Comparison of ENCODE assay signal across 8 cellular contexts in the genomic region with DNA sequence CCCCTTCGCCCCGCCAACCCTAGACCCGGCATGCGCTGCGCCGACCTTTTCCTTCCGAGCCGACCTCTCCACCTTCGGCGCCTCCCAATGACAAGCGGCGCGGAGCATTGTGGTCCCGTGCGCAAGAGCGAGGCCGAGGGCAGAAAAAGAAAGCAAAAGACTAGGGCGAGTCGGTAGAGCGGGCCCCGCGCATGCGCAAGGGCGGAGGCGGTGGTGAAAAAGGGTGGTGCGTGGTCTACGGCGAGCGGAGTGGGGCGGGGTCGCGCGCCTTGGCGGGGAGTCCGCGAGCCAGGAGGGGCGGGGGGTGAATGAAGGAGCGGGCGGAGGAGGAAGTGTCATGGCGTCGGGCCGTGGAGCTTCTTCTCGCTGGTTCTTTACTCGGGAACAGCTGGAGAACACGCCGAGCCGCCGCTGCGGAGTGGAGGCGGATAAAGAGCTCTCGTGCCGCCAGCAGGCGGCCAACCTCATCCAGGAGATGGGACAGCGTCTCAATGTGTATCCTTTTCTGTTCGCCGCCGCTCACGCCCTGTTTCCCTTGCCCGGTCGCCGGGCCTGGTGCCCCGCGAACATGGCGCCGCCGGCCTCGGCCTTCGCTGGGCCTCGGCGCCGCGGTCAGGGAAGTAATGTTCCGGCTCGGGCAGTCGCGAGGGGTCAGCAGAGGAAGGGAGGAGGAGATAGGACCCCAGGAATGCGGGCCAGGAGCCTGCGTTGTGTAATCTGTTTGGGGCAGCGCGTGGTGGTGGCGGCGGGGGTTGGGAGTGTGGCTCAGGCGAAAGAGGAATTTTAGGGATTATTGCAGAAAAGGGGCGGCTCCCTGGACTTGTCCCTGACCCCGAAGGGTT. TPM values are rescaled to one million over a fixed set of nuclear protein-coding genes. Genes with fewer than 3 reads are reported as not detected.
A peak's percentile ranks its signal among the peaks of the same experiment; 100 is the strongest.
DNase-seq lines count a peak whose midpoint lies in the region; ATAC-seq, FAIRE-seq and TF ChIP-seq lines count a peak whose summit lies in the region.

TSS of gene CCNT2 (plus strand) at position 305 of the 842 bp plus-strand sequence. CDS start at position 338, 33 bp downstream.

- no peaks in the 10 kb centered on the region for H3K4me1 ChIP-seq in small intestine (ENCODE audit: control insufficient read depth in 2 of 2, insufficient read depth in 1 of 2, low read depth in 1 of 2, low read length in 1 of 2)

- peak within 1 kb of the TSS; percentile 99 for H3K4me3 Mint-ChIP-seq in WTC11

- DNase-seq in AG04449 (ENCODE audit: low read depth, low spot score), result peak; percentile 94
- DNase-seq in NCI-H226, result peak; percentile 99
- peak; percentile 98 for DNase-seq in WTC11 (ENCODE audit: low spot score)
- peak; percentile 99 to 100 for DNase-seq in cardiac fibroblast (ENCODE audit: low read depth in 2 of 2)
- DNase-seq in iPS-NIHi11 (ENCODE audit: low spot score), result peak; percentile 97
- peak; percentile 100 for DNase-seq in small intestine

- no peaks in the 10 kb centered on the region for H3K27me3 ChIP-seq in small intestine (ENCODE audit: control insufficient read depth in 2 of 2, insufficient read depth in 2 of 2, low read length in 2 of 2)

- H3K36me3 Mint-ChIP-seq in WTC11, result peaks cover 16% of the 10 kb centered on the region

- 0% methylated on average over 56 to 85 of the region's 85 CpGs for WGBS in small intestine, 3 donors

- peaks cover 11% of the 10 kb centered on the region for H3K9me3 Mint-ChIP-seq in WTC11

- CTCF ChIA-PET in AG04449 (lab: Yijun Ruan, JAX) (interaction anchor here (0.5 to 2.4 kb wide), 3 partner anchors 11 to 467 kb away, joined by 3 to 9 read pairs (median 4); no protein-coding TSS in a partner anchor), WTC11 (lab: Charles Lee) (interaction anchor here (0.6 to 1.7 kb wide), 3 partner anchors 70 to 468 kb away, joined by 3 to 9 read pairs (median 4); no protein-coding TSS in a partner anchor)

- peak within 1 kb of the TSS; percentile 98 to 100 for H3K27ac ChIP-seq in small intestine (ENCODE audit: low read depth in 1 of 2, low read length in 1 of 2)

- H3K4me1 Mint-ChIP-seq in WTC11, result peaks cover 32% of the 10 kb centered on the region

- H3K4me3 ChIP-seq in AG04449 (ENCODE audit: low read depth, low read length), result peak within 1 kb of the TSS; percentile 94
- H3K4me3 ChIP-seq in cardiac fibroblast (replicated peaks in 1 of 2; ENCODE audit: low read depth in 2 of 2, low read length in 2 of 2), result peak within 1 kb of the TSS; percentile 82 to 93
- peak within 1 kb of the TSS; percentile 88 to 96 for H3K4me3 ChIP-seq in small intestine (ENCODE audit: low read depth in 1 of 2, low read length in 2 of 2)

- H3K27ac Mint-ChIP-seq in WTC11, result peak within 1 kb of the TSS; percentile 100

- no peak for FAIRE-seq in small intestine (lab: Jason Lieb, UNC)

- POLR2A ChIA-PET in AG04449 (lab: Yijun Ruan, JAX), result interaction anchor here (1.3 kb wide), 1 partner anchor 9 kb away, joined by 4 read pairs; no protein-coding TSS in a partner anchor
- POLR2A ChIA-PET in WTC11 (lab: Charles Lee), result interaction anchor here (0.5 to 1.0 kb wide), 2 partner anchors 58 to 212 kb away, joined by 3 read pairs; no protein-coding TSS in a partner anchor

- H3K36me3 ChIP-seq in small intestine (ENCODE audit: control insufficient read depth in 2 of 2, insufficient read depth in 2 of 2, low read length in 2 of 2), result peaks cover 0 to 2% of the 10 kb centered on the region in 2 donors

- ATAC-seq in GM18909 (IDR thresholded peaks at IDR 0.05; ENCODE audit: poor library complexity, unreplicated experiment) (peak; percentile 84), HG03175 (IDR thresholded peaks at IDR 0.05; ENCODE audit: unreplicated experiment) (peak; percentile 83), WTC11 (peak; percentile 95)

- no peaks in the 10 kb centered on the region for H3K9me3 ChIP-seq in small intestine (ENCODE audit: control insufficient read depth, low read depth)

- H3K27me3 Mint-ChIP-seq in WTC11 (ENCODE audit: low read depth), result no peaks in the 10 kb centered on the region

- TF ChIP-seq CTCF in AG04449 (IDR thresholded peaks at IDR 0.05; ENCODE audit: insufficient read depth, low read length, missing control alignments) (no peak), WTC11 (IDR thresholded peaks at IDR 0.05) (no peak), cardiac fibroblast (IDR thresholded peaks at IDR 0.05; ENCODE audit: low read depth, low read length) (no peak)

TF ChIP-seq in WTC11, 78 proteins besides CTCF, POLR2A, EP300 and RAD21 (continues in another document):
- 0 out of 2 replicates have a peak, but pooled peaks have one; percentile 24 for TF ChIP-seq ZNF138 (CRISPR knock-in tag; conservative IDR thresholded peaks at IDR 0.05)
- no peak for TF ChIP-seq ATF2 (CRISPR knock-in tag; IDR thresholded peaks at IDR 0.05; ENCODE audit: borderline replicate concordance, low read depth)
- TF ChIP-seq TEAD4 (CRISPR knock-in tag; IDR thresholded peaks at IDR 0.05), result 0 out of 2 replicates have a peak, but pooled peaks have one; percentile 21
- peak; percentile 59 for TF ChIP-seq MAX (CRISPR knock-in tag; IDR thresholded peaks at IDR 0.05)
- peak; percentile 33; the same call in 1 of the 2 replicates for TF ChIP-seq ZNF219 (CRISPR knock-in tag; IDR thresholded peaks at IDR 0.05; ENCODE audit: borderline replicate concordance)
- TF ChIP-seq, protein P1, sequence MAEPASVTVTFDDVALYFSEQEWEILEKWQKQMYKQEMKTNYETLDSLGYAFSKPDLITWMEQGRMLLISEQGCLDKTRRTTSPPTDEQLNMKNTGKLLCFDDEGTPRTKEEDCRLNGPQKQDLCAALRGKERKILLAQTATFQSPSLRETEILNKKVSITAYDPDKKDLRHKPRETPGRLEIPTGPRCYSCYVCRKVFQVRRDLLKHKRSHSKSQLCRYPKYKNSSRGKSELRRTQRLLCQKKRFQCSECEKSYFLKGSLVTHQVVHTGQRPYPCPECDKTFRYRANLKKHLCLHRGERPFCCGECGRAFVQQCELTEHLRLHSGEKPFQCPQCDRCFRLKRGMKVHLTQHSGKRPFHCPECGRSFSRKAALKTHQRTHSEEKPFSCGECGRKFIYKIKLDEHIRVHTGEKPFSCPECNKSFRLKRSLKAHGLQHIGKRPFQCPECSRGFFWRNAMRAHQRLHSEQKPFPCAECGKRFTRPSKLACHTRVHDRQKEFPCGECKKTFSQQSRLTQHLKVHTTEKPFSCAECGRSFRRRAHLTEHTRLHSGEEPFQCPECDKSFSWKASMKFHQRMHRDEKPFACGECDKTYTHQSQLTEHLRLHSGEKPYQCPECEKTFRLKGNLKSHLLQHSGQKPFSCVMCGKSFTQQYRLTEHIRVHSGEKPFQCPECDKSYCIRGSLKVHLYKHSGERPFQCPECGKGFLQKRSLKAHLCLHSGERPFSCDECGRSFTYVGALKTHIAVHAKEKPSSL (CRISPR knock-in tag; conservative IDR thresholded peaks at IDR 0.05), result no peak
- TF ChIP-seq, protein P2, sequence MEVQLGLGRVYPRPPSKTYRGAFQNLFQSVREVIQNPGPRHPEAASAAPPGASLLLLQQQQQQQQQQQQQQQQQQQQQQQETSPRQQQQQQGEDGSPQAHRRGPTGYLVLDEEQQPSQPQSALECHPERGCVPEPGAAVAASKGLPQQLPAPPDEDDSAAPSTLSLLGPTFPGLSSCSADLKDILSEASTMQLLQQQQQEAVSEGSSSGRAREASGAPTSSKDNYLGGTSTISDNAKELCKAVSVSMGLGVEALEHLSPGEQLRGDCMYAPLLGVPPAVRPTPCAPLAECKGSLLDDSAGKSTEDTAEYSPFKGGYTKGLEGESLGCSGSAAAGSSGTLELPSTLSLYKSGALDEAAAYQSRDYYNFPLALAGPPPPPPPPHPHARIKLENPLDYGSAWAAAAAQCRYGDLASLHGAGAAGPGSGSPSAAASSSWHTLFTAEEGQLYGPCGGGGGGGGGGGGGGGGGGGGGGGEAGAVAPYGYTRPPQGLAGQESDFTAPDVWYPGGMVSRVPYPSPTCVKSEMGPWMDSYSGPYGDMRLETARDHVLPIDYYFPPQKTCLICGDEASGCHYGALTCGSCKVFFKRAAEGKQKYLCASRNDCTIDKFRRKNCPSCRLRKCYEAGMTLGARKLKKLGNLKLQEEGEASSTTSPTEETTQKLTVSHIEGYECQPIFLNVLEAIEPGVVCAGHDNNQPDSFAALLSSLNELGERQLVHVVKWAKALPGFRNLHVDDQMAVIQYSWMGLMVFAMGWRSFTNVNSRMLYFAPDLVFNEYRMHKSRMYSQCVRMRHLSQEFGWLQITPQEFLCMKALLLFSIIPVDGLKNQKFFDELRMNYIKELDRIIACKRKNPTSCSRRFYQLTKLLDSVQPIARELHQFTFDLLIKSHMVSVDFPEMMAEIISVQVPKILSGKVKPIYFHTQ (CRISPR knock-in tag; IDR thresholded peaks at IDR 0.05), result 0 out of 2 replicates have a peak, but pooled peaks have one; percentile 39
- TF ChIP-seq ZNF512 (CRISPR knock-in tag; IDR thresholded peaks at IDR 0.05; ENCODE audit: borderline replicate concordance), result no peak

RNA-seq across cellular contexts. Expression of gene CCNT2, which starts in this region (rescaled TPM):
- 38.1 to 42.3 TPM (median 39.2 TPM) in 3 replicates for total RNA-seq in WTC11 (2021)
- 10 to 100 TPM in 1 of 3 donors, 1 to 10 TPM in 2; 5.4 to 10.1 (median 8.5) TPM for polyA plus RNA-seq in small intestine

Comparison
In these comparisons a context has a peak if more than half of its experiments do, and no peak if none do; other contexts are left out.
1. Peak in every context shown above with its lines: DNase-seq, ATAC-seq, H3K4me3 ChIP-seq and H3K27ac ChIP-seq.